ENCODE assay signal across 1 cellular context in genomic region chr12:112285600-112286401, GRCh38.
TF ChIP-seq lines count a peak whose summit lies in the region.

No MANE protein-coding gene starts in this region.

TF ChIP-seq in HepG2, 621 proteins besides CTCF, POLR2A, EP300 and RAD21 (continued from another document):
- TF ChIP-seq, protein P1, sequence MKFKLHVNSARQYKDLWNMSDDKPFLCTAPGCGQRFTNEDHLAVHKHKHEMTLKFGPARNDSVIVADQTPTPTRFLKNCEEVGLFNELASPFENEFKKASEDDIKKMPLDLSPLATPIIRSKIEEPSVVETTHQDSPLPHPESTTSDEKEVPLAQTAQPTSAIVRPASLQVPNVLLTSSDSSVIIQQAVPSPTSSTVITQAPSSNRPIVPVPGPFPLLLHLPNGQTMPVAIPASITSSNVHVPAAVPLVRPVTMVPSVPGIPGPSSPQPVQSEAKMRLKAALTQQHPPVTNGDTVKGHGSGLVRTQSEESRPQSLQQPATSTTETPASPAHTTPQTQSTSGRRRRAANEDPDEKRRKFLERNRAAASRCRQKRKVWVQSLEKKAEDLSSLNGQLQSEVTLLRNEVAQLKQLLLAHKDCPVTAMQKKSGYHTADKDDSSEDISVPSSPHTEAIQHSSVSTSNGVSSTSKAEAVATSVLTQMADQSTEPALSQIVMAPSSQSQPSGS (CRISPR knock-in tag; IDR thresholded peaks at IDR 0.05) = 0 out of 2 replicates have a peak, but pooled peaks have one; percentile 32
- TF ChIP-seq, protein P2, sequence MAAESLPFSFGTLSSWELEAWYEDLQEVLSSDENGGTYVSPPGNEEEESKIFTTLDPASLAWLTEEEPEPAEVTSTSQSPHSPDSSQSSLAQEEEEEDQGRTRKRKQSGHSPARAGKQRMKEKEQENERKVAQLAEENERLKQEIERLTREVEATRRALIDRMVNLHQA (CRISPR knock-in tag; IDR thresholded peaks at IDR 0.05) = peak; percentile 34; the same call in 1 of the 2 replicates
- TF ChIP-seq KMT2B (CRISPR knock-in tag; IDR thresholded peaks at IDR 0.05) = 0 out of 2 replicates have a peak, but pooled peaks have one; percentile 31
- TF ChIP-seq ZNF761 (CRISPR knock-in tag; conservative IDR thresholded peaks at IDR 0.05) = no peak
- peak; percentile 57; the same call in 1 of the 2 replicates for TF ChIP-seq RXRB (CRISPR knock-in tag; IDR thresholded peaks at IDR 0.05; ENCODE audit: borderline replicate concordance)
- TF ChIP-seq STAG1 (CRISPR knock-in tag; IDR thresholded peaks at IDR 0.05) = no peak
- 0 out of 2 replicates have a peak, but pooled peaks have one; percentile 31 for TF ChIP-seq HNF4G (IDR thresholded peaks at IDR 0.05; ENCODE audit: borderline replicate concordance, low read depth, low read length)
- TF ChIP-seq HNF4G (CRISPR knock-in tag; IDR thresholded peaks at IDR 0.05; ENCODE audit: borderline replicate concordance, low read depth) = no peak
- TF ChIP-seq, protein P3, sequence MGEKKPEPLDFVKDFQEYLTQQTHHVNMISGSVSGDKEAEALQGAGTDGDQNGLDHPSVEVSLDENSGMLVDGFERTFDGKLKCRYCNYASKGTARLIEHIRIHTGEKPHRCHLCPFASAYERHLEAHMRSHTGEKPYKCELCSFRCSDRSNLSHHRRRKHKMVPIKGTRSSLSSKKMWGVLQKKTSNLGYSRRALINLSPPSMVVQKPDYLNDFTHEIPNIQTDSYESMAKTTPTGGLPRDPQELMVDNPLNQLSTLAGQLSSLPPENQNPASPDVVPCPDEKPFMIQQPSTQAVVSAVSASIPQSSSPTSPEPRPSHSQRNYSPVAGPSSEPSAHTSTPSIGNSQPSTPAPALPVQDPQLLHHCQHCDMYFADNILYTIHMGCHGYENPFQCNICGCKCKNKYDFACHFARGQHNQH (CRISPR knock-in tag; IDR thresholded peaks at IDR 0.05) = no peak
- TF ChIP-seq TARDBP (CRISPR knock-in tag; IDR thresholded peaks at IDR 0.05) = peak; percentile 75; the same call in 1 of the 2 replicates
- no peak for TF ChIP-seq HNRNPUL1 (IDR thresholded peaks at IDR 0.05; ENCODE audit: low read depth, low read length)
- no peak for TF ChIP-seq PHB2 (IDR thresholded peaks at IDR 0.05; ENCODE audit: partially characterized antibody)
- TF ChIP-seq IRF2 (CRISPR knock-in tag; IDR thresholded peaks at IDR 0.05) = 0 out of 2 replicates have a peak, but pooled peaks have one; percentile 16
- TF ChIP-seq PITX1 (CRISPR knock-in tag; IDR thresholded peaks at IDR 0.05) = peak; percentile 79
- peak; percentile 64; the same call in 1 of the 2 replicates for TF ChIP-seq AHDC1 (CRISPR knock-in tag; IDR thresholded peaks at IDR 0.05; ENCODE audit: borderline replicate concordance)
- TF ChIP-seq, protein P4, sequence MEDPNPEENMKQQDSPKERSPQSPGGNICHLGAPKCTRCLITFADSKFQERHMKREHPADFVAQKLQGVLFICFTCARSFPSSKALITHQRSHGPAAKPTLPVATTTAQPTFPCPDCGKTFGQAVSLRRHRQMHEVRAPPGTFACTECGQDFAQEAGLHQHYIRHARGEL (CRISPR knock-in tag; IDR thresholded peaks at IDR 0.05) = no peak
- TF ChIP-seq GATA4 (IDR thresholded peaks at IDR 0.05; ENCODE audit: borderline replicate concordance, low read depth) = peak; percentile 58; the same call in 1 of the 2 replicates
- no peak for TF ChIP-seq ZMAT5 (CRISPR knock-in tag; IDR thresholded peaks at IDR 0.05; ENCODE audit: borderline replicate concordance, low read depth)
- TF ChIP-seq, protein P5, sequence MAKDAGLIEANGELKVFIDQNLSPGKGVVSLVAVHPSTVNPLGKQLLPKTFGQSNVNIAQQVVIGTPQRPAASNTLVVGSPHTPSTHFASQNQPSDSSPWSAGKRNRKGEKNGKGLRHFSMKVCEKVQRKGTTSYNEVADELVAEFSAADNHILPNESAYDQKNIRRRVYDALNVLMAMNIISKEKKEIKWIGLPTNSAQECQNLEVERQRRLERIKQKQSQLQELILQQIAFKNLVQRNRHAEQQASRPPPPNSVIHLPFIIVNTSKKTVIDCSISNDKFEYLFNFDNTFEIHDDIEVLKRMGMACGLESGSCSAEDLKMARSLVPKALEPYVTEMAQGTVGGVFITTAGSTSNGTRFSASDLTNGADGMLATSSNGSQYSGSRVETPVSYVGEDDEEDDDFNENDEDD (CRISPR knock-in tag; IDR thresholded peaks at IDR 0.05; ENCODE audit: borderline replicate concordance) = no peak
- TF ChIP-seq SAP130 (CRISPR knock-in tag; IDR thresholded peaks at IDR 0.05; ENCODE audit: low read depth) = peak; percentile 37; the same call in 1 of the 2 replicates
- peak; percentile 53 for TF ChIP-seq RARA (CRISPR knock-in tag; IDR thresholded peaks at IDR 0.05)
- TF ChIP-seq TRIM22 (IDR thresholded peaks at IDR 0.05) = no peak
- TF ChIP-seq, protein P6, sequence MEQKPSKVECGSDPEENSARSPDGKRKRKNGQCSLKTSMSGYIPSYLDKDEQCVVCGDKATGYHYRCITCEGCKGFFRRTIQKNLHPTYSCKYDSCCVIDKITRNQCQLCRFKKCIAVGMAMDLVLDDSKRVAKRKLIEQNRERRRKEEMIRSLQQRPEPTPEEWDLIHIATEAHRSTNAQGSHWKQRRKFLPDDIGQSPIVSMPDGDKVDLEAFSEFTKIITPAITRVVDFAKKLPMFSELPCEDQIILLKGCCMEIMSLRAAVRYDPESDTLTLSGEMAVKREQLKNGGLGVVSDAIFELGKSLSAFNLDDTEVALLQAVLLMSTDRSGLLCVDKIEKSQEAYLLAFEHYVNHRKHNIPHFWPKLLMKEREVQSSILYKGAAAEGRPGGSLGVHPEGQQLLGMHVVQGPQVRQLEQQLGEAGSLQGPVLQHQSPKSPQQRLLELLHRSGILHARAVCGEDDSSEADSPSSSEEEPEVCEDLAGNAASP (CRISPR knock-in tag; IDR thresholded peaks at IDR 0.05; ENCODE audit: borderline replicate concordance) = peak; percentile 73; the same call in 1 of the 2 replicates
